ENCODE assay signal across 13 cellular contexts in genomic region chr1:17189632-17190525, GRCh38. TPM values are rescaled to one million over a fixed set of nuclear protein-coding genes. Genes with fewer than 3 reads are reported as not detected.
A peak's percentile ranks its signal among the peaks of the same experiment; 100 is the strongest.
DNase-seq lines count a peak whose midpoint lies in the region; ATAC-seq, FAIRE-seq and TF ChIP-seq lines count a peak whose summit lies in the region.
"Had no signal": no experiment of that assay in that cellular context is flagged by ENCODE, and none has a peak within 500 bp of the region (broad histone marks: within the 10 kb centered on the region; RNA-seq: fewer than 3 reads in every experiment).

No MANE protein-coding gene starts in this region.

- intact Hi-C loops in breast epithelium (cut with DNase I; ENCODE audit: low total_unique reads) (no loop called here), transverse colon (cut with DNase I; ENCODE audit: low total_unique reads) (no loop called here)

- TF ChIP-seq POLR2A in breast epithelium (IDR thresholded peaks at IDR 0.05) (no peak), transverse colon (IDR thresholded peaks at IDR 0.05) (no peak)

- no peak overlapping the region for H3K27ac Mint-ChIP-seq in endothelial cell (ENCODE audit: unreplicated experiment)
- H3K27ac Mint-ChIP-seq: activated T-helper 17 cell treated with anti-CD3 and anti-CD28 coated beads, Interleukin-2, amount 50 U/mL, for 72 hours had no signal

- FAIRE-seq in HTR-8/SVneo (lab: Jason Lieb, UNC) = peak; percentile 92
- FAIRE-seq: GM12892 had no signal

- TF ChIP-seq EP300 in transverse colon (IDR thresholded peaks at IDR 0.05; ENCODE audit: low read depth) = no peak

- no peak overlapping the region for H3K4me3 Mint-ChIP-seq in endothelial cell (ENCODE audit: unreplicated experiment)
- H3K4me3 Mint-ChIP-seq: activated T-helper 17 cell treated with anti-CD3 and anti-CD28 coated beads, Interleukin-2, amount 50 U/mL, for 72 hours; B cell had no signal

- in situ Hi-C loops in transverse colon (cut with MboI; ENCODE audit: low pct_ligation_motif_present in 1 of 4, low pct_unique_long_range_greater_than_20kb in 1 of 4, low sequenced_read_pairs in 3 of 4) = no loop called here

- TF ChIP-seq CTCF in breast epithelium (IDR thresholded peaks at IDR 0.05) = no peak
- no peak for TF ChIP-seq CTCF in endothelial cell (IDR thresholded peaks at IDR 0.05; ENCODE audit: unreplicated experiment)
- TF ChIP-seq CTCF in transverse colon (IDR thresholded peaks at IDR 0.05) = no peak

- H3K4me1 Mint-ChIP-seq in endothelial cell (ENCODE audit: unreplicated experiment) = no peaks in the 10 kb centered on the region

- peak overlapping the region; percentile 57 for H2AFZ ChIP-seq in ACC112 (ENCODE audit: low read length, unreplicated experiment)

- H3K27me3 ChIP-seq in ACC112 (ENCODE audit: insufficient read depth, low read length) (no peaks in the 10 kb centered on the region), breast epithelium (no peaks in the 10 kb centered on the region), transverse colon (no peaks in the 10 kb centered on the region)
- H3K27me3 ChIP-seq: upper lobe of right lung had no signal

- H3K4me1 ChIP-seq in ACC112 (ENCODE audit: control insufficient read depth, insufficient read depth, low read length, unreplicated experiment) (peaks cover 29% of the 10 kb centered on the region), breast epithelium (no peaks in the 10 kb centered on the region), transverse colon (no peaks in the 10 kb centered on the region)
- H3K4me1 ChIP-seq: upper lobe of right lung had no signal

- peak; percentile 84 for DNase-seq in HTR-8/SVneo (ENCODE audit: insufficient read length, low spot score)
- peak in 1 of 2 donors; percentile 72 for DNase-seq in breast epithelium (ENCODE audit: low spot score in 2 of 2)
- peak; percentile 27 for DNase-seq in left lobe of liver (ENCODE audit: low spot score)
- no peak for DNase-seq in endothelial cell (ENCODE audit: low spot score)
- no peak for DNase-seq in transverse colon
- DNase-seq in NCI-H748 (lab: John Stamatoyannopoulos, UW; ENCODE audit: unreplicated experiment) = no peak
- DNase-seq: NCI-H2227 treated with DMSO at 0.1 percent for 48 hours, upper lobe of right lung had no signal

- no peaks in the 10 kb centered on the region for H3K36me3 Mint-ChIP-seq in endothelial cell (ENCODE audit: low read depth, unreplicated experiment)

- H3K4me3 ChIP-seq in ACC112 (ENCODE audit: low read depth, low read length) (peak overlapping the region; percentile 46), breast epithelium (no peak overlapping the region), transverse colon (no peak overlapping the region)
- H3K4me3 ChIP-seq: upper lobe of right lung had no signal

- no peaks in the 10 kb centered on the region for H3K36me3 ChIP-seq in ACC112 (ENCODE audit: insufficient read depth, low read length)
- no peaks in the 10 kb centered on the region for H3K36me3 ChIP-seq in breast epithelium
- H3K36me3 ChIP-seq in transverse colon = no peaks in the 10 kb centered on the region
- H3K36me3 ChIP-seq: upper lobe of right lung had no signal

- ATAC-seq in left lobe of liver (no peak), GM21381 (IDR thresholded peaks at IDR 0.05; ENCODE audit: unreplicated experiment) (no peak)
- ATAC-seq: activated T-helper 17 cell treated with anti-CD3 and anti-CD28 coated beads, Interleukin-2, amount 50 U/mL, for 72 hours; upper lobe of right lung had no signal

- peak overlapping the region; percentile 81 for H3K27ac ChIP-seq in ACC112 (ENCODE audit: low read depth, low read length)
- H3K27ac ChIP-seq in breast epithelium = peak overlapping the region; percentile 33 to 81
- H3K27ac ChIP-seq in transverse colon = no peak overlapping the region
- H3K27ac ChIP-seq: upper lobe of right lung had no signal

- H3K27me3 Mint-ChIP-seq in endothelial cell (ENCODE audit: unreplicated experiment) = peaks cover 6% of the 10 kb centered on the region
- H3K27me3 Mint-ChIP-seq: B cell had no signal

- H3K9me3 Mint-ChIP-seq in endothelial cell (ENCODE audit: unreplicated experiment) = no peaks in the 10 kb centered on the region

- WGBS in transverse colon (ENCODE audit: low coverage in 1 of 2), 2 donors = 73 to 86% methylated on average over 3 to 12 of the region's 12 CpGs

- no peaks in the 10 kb centered on the region for H3K9me3 ChIP-seq in breast epithelium
- H3K9me3 ChIP-seq in transverse colon = no peaks in the 10 kb centered on the region
- H3K9me3 ChIP-seq: upper lobe of right lung had no signal

- H3K79me2 ChIP-seq in ACC112 (ENCODE audit: control insufficient read depth, insufficient read depth, low read length, unreplicated experiment) = no peaks in the 10 kb centered on the region

RNA-seq across cellular contexts. Expression of gene PADI1, which starts 15.0 kb away (rescaled TPM):
- total RNA-seq in breast epithelium (under 1 TPM in 1 of 3 donors, not detected in 2; 0.33 TPM), left lobe of liver (not detected), endothelial cell (ENCODE audit: unreplicated experiment) (0.08 TPM), transverse colon (under 1 TPM in 1 of 4 donors, not detected in 3; 0.14 TPM)
- total RNA-seq: activated T-helper 17 cell treated with anti-CD3 and anti-CD28 coated beads, Interleukin-2, amount 50 U/mL, for 72 hours; B cell; upper lobe of right lung had no signal

RNA-seq across cellular contexts. Expression of gene PADI3, which starts 59.0 kb away (rescaled TPM):
- total RNA-seq in breast epithelium (not detected), left lobe of liver (not detected), endothelial cell (ENCODE audit: unreplicated experiment) (not detected), transverse colon (not detected)
- total RNA-seq: activated T-helper 17 cell treated with anti-CD3 and anti-CD28 coated beads, Interleukin-2, amount 50 U/mL, for 72 hours; B cell; upper lobe of right lung had no signal

Comparison
In these comparisons a context has a peak if more than half of its experiments do, and no peak if none do; other contexts are left out.
1. H3K27ac ChIP-seq: peak in ACC112 (single experiment) and breast epithelium (2 of 2); none in transverse colon (0 of 4).
2. DNase-seq: peak in HTR-8/SVneo (single experiment) and left lobe of liver (single experiment); none in endothelial cell (single experiment), transverse colon (single experiment) and NCI-H748 (single experiment).